In the genomic region with DNA sequence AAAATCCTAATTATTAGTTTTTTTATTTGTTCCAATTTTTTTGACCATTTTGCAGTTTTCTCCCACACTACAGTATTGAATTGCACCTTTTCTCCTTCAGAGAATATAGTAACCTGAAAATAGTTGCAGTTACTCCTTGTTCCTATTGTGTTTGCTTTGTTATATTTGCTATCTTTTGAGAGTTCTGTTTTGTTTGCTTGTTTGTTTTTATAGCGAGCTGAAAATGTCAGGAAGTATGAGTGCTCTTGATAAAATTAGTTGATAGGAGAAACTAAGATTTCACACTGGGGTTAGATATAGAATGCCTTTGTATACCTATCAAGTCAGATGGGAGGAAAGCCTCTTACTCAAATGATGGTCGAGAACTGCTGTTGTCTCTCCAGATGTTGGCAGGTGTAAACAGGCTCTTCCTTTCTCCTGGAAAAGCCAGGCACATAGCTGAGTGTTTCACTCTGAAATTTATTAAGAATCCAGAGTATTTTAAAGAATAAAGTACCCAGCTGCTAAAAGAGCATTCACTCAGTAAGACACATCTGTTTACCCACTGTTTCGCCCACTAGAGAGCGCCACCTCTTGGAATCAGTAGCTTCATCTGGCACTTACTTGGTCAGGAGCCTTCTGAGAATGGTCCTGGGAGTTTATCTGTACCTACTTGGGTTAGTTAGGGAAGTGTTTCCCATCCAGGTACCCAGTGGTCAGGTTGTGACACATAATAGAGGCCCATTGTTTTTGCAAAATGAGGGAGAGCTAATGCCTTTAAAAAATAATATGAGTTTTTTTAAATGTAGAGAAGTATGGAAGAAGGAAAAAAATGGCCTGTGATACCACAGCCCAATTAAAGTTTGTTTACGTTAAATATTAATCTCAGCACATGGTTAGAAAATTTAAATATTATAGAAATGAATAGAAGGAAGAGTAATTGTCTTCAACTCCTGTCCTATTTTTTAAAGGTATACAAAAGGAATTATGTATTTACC, we compare ENCODE assay signal across 8 cellular contexts. TPM values are rescaled to one million over a fixed set of nuclear protein-coding genes. Genes with fewer than 3 reads are reported as not detected.
DNase-seq lines count a peak whose midpoint lies in the region; ATAC-seq, FAIRE-seq and TF ChIP-seq lines count a peak whose summit lies in the region.

No MANE protein-coding gene starts in this region.

- no peak overlapping the region for H3K4me2 ChIP-seq in SU-DHL-6 (ENCODE audit: low read depth, low read length, poor library complexity, severe bottlenecking)
- H3K4me2 ChIP-seq in hepatocyte, result no peak overlapping the region

- H3K27ac ChIP-seq in SU-DHL-6 (ENCODE audit: low read depth, low read length) (no peak overlapping the region), hepatocyte (no peak overlapping the region)

- H3K27me3 ChIP-seq in SU-DHL-6 (ENCODE audit: low read length) (no peaks in the 10 kb centered on the region), hepatocyte (no peaks in the 10 kb centered on the region)

- H3K4me3 ChIP-seq in SU-DHL-6 (ENCODE audit: insufficient read depth, low read length, poor library complexity, severe bottlenecking) (no peak overlapping the region), hepatocyte (no peak overlapping the region)

- WGBS in hepatocyte (ENCODE audit: low lambda C conversion rate, missing lambda C conversion rate), result 66% methylated on average over 5 of the region's 5 CpGs

- H3K4me1 ChIP-seq in hepatocyte (ENCODE audit: insufficient read depth), result peaks cover 2% of the 10 kb centered on the region

- DNase-seq in NOMO-1 treated with DMSO at 0.1 percent for 48 hours (lab: John Stamatoyannopoulos, UW; ENCODE audit: unreplicated experiment) (peak; percentile 34), NOMO-1 (lab: John Stamatoyannopoulos, UW; ENCODE audit: unreplicated experiment in 2 of 2) (no peak), hepatocyte (ENCODE audit: low spot score) (peak; percentile 37), urothelium cell line (ENCODE audit: low spot score) (peak; percentile 16)
- no peak for DNase-seq in central memory CD4-positive, alpha-beta T cell

- no peak for FAIRE-seq in urothelium cell line (lab: Jason Lieb, UNC)

- no peak overlapping the region for H3K9ac ChIP-seq in SU-DHL-6 (ENCODE audit: low read length)

- H2AFZ ChIP-seq in SU-DHL-6 (ENCODE audit: low read depth, low read length, severe bottlenecking), result no peak overlapping the region
- H2AFZ ChIP-seq in hepatocyte, result no peak overlapping the region

- no peaks in the 10 kb centered on the region; the same call in 1 of the 2 replicates for H3K36me3 ChIP-seq in SU-DHL-6 (ENCODE audit: low read length)
- no peaks in the 10 kb centered on the region for H3K36me3 ChIP-seq in hepatocyte (replicated peaks; ENCODE audit: insufficient read depth, low read depth)

- no peaks in the 10 kb centered on the region for H4K20me1 ChIP-seq in SU-DHL-6 (ENCODE audit: low read depth, low read length)
- H4K20me1 ChIP-seq in hepatocyte (ENCODE audit: insufficient read depth, poor library complexity, severe bottlenecking), result no peaks in the 10 kb centered on the region

- no peaks in the 10 kb centered on the region for H3K9me2 ChIP-seq in SU-DHL-6 (replicated peaks; ENCODE audit: insufficient read depth, low read length)
- no peaks in the 10 kb centered on the region for H3K9me2 ChIP-seq in hepatocyte (replicated peaks; ENCODE audit: insufficient read depth)

- ATAC-seq in GM19455 (IDR thresholded peaks at IDR 0.05; ENCODE audit: unreplicated experiment), result peak; percentile 79
- peak; percentile 78 for ATAC-seq in HG03521 (IDR thresholded peaks at IDR 0.05; ENCODE audit: unreplicated experiment)

- TF ChIP-seq CTCF in SU-DHL-6 (IDR thresholded peaks at IDR 0.05; ENCODE audit: insufficient read depth, low read length, poor library complexity, severe bottlenecking) (peak; percentile 87), hepatocyte (IDR thresholded peaks at IDR 0.05; ENCODE audit: poor library complexity) (peak; percentile 51)

- no peaks in the 10 kb centered on the region for H3F3A ChIP-seq in SU-DHL-6 (ENCODE audit: insufficient read depth)

- H3K9me3 ChIP-seq in SU-DHL-6 (ENCODE audit: insufficient read depth, low read length) (no peaks in the 10 kb centered on the region), hepatocyte (ENCODE audit: low read depth) (no peaks in the 10 kb centered on the region)

- H3K79me2 ChIP-seq in SU-DHL-6 (ENCODE audit: insufficient read depth, low read length) (no peaks in the 10 kb centered on the region), hepatocyte (peaks cover 3% of the 10 kb centered on the region)

RNA-seq across cellular contexts. Expression of a gene that starts 11.2 kb away (rescaled TPM):
- total RNA-seq in hepatocyte, result 10.3 and 11.4 TPM in 2 replicates
- polyA plus RNA-seq in hepatocyte, result 27.8 and 39.2 TPM in 2 replicates

RNA-seq across cellular contexts. Expression of a gene that starts 14.1 kb away (rescaled TPM):
- total RNA-seq in hepatocyte, result 0.04 and 0.07 TPM in 2 replicates
- 0.05 TPM in 1 of 2 replicates, not detected in the other for polyA plus RNA-seq in hepatocyte

RNA-seq across cellular contexts. Expression of a gene that starts 51.1 kb away (rescaled TPM):
- total RNA-seq in hepatocyte, result 15.3 and 16.9 TPM in 2 replicates
- polyA plus RNA-seq in hepatocyte, result 2.5 and 2.7 TPM in 2 replicates

Comparison
In these comparisons a context has a peak if more than half of its experiments do, and no peak if none do; other contexts are left out.
1. DNase-seq: peak in NOMO-1 treated with DMSO at 0.1 percent for 48 hours (single experiment), hepatocyte (single experiment) and urothelium cell line (single experiment); none in NOMO-1 (0 of 2) and central memory CD4-positive, alpha-beta T cell (single experiment).